ENCODE assay signal across 8 cellular contexts in the genomic region with DNA sequence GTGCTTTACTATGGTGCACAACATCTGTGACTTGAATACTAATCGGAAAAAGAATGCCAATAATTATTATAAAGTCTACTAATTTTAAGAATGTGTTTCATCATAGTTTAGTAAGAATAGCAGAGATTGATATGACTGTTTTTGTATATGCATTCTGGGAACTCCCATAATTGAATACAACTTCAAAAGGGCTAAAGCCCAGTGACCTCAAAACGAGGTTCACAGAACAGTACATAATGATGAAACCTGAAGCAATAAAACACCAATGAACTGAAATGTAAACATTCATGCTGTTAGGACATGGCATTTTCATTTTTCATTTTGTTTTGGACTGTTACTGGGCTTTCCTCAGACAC. TPM values are rescaled to one million over a fixed set of nuclear protein-coding genes. Genes with fewer than 3 reads are reported as not detected.
DNase-seq lines count a peak whose midpoint lies in the region; ATAC-seq and TF ChIP-seq lines count a peak whose summit lies in the region.

No MANE protein-coding gene starts in this region.

- peaks cover 27% of the 10 kb centered on the region for H3K79me2 ChIP-seq in parathyroid adenoma

- no peak overlapping the region for H3K9ac ChIP-seq in parathyroid adenoma

- intact Hi-C loops in head of caudate nucleus (cut with DNase I), result no loop called here

- no peak for TF ChIP-seq CTCF in C4-2B (conservative IDR thresholded peaks at IDR 0.05)
- TF ChIP-seq CTCF in Peyer's patch (IDR thresholded peaks at IDR 0.05), result no peak
- no peak for TF ChIP-seq CTCF in parathyroid adenoma (IDR thresholded peaks at IDR 0.05)

- H2AFZ ChIP-seq in parathyroid adenoma, result peak overlapping the region; percentile 76

- H3K9me3 ChIP-seq in Peyer's patch, result no peaks in the 10 kb centered on the region
- no peaks in the 10 kb centered on the region for H3K9me3 ChIP-seq in esophagus (ENCODE audit: control insufficient read depth in 2 of 2, insufficient read depth in 1 of 2, low read depth in 1 of 2, low read length in 1 of 2)
- no peaks in the 10 kb centered on the region for H3K9me3 ChIP-seq in parathyroid adenoma (ENCODE audit: control insufficient read depth, low read length)

- no peaks in the 10 kb centered on the region for H3K27me3 ChIP-seq in Peyer's patch
- no peaks in the 10 kb centered on the region for H3K27me3 ChIP-seq in esophagus (ENCODE audit: control insufficient read depth in 1 of 2, insufficient read depth in 2 of 2, low read length in 2 of 2)
- H3K27me3 ChIP-seq in parathyroid adenoma (ENCODE audit: control insufficient read depth, insufficient read depth, low read length), result no peaks in the 10 kb centered on the region

- H3K27ac ChIP-seq in C4-2B, result peak overlapping the region; percentile 79
- peak overlapping the region; percentile 89 to 94 (median 91) for H3K27ac ChIP-seq in Peyer's patch
- peak overlapping the region in 1 of 2 donors; percentile 88 for H3K27ac ChIP-seq in esophagus (ENCODE audit: low read depth in 2 of 2, low read length in 1 of 2)
- H3K27ac ChIP-seq in parathyroid adenoma, result peak overlapping the region; percentile 84

- ATAC-seq in GM21515 (IDR thresholded peaks at IDR 0.05; ENCODE audit: unreplicated experiment), result peak; percentile 9
- no peak for ATAC-seq in GM21423 (IDR thresholded peaks at IDR 0.05; ENCODE audit: unreplicated experiment)

- 14 to 17% methylated on average over 2 of the region's 2 CpGs for WGBS in esophagus, 2 donors

- no peak for DNase-seq in Peyer's patch
- no peak for DNase-seq in stimulated activated CD4-positive, alpha-beta T cell treated with anti-CD3 and anti-CD28 coated beads, Interleukin-4, amount 100 ng/mL, for 4 hours
- no peak for DNase-seq in head of caudate nucleus

- peaks cover 0 to 10% (median 0%) of the 10 kb centered on the region in 4 donors for H3K4me1 ChIP-seq in Peyer's patch
- H3K4me1 ChIP-seq in esophagus (ENCODE audit: control insufficient read depth in 2 of 2, insufficient read depth in 2 of 2, low read length in 1 of 2), result peaks cover 0 to 3% of the 10 kb centered on the region in 2 donors
- H3K4me1 ChIP-seq in parathyroid adenoma, result no peaks in the 10 kb centered on the region

- peak overlapping the region; percentile 80 for H3K4me2 ChIP-seq in parathyroid adenoma (ENCODE audit: low read length)

- H3K4me3 ChIP-seq in Peyer's patch, result peak overlapping the region; percentile 83 to 94 (median 86)
- H3K4me3 ChIP-seq in esophagus (ENCODE audit: low read depth in 1 of 2, low read length in 2 of 2), result peak overlapping the region; percentile 73 to 83
- peak overlapping the region; percentile 81 for H3K4me3 ChIP-seq in parathyroid adenoma (ENCODE audit: low read depth, low read length)

- H3K36me3 ChIP-seq in Peyer's patch (no peaks in the 10 kb centered on the region), esophagus (ENCODE audit: control insufficient read depth in 2 of 2, insufficient read depth in 2 of 2, low read length in 1 of 2) (no peaks in the 10 kb centered on the region), parathyroid adenoma (ENCODE audit: control insufficient read depth, insufficient read depth, low read length) (no peaks in the 10 kb centered on the region)

- TF ChIP-seq POLR2A in Peyer's patch (IDR thresholded peaks at IDR 0.05), result no peak

RNA-seq across cellular contexts. Expression of gene JMY, which starts 0.7 kb away (rescaled TPM):
- 10 to 100 TPM; 10.3 to 16.5 (median 12.3) TPM for total RNA-seq in Peyer's patch
- 1 to 10 TPM; 2.3 to 2.5 TPM for polyA plus RNA-seq in esophagus
